ENCODE assay signal across 36 cellular contexts in genomic region chr1:81409875-81410274, GRCh38.
"Had no signal": no experiment of that assay in that cellular context is flagged by ENCODE, and none has a peak within 500 bp of the region (broad histone marks: within the 10 kb centered on the region; RNA-seq: fewer than 3 reads in every experiment).

No MANE protein-coding gene starts in this region.

- H3K27ac Mint-ChIP-seq: activated CD4-positive, alpha-beta T cell treated with anti-CD3 and anti-CD28 coated beads for 36 hours; activated CD4-positive, alpha-beta T cell treated with anti-CD3 and anti-CD28 coated beads, Interleukin-2, amount 10 ng/mL, durations not matched to agents 7 days and 5 days; activated CD8-positive, alpha-beta T cell treated with anti-CD3 and anti-CD28 coated beads, Interleukin-2, amount 10 ng/mL, durations not matched to agents 7 days and 5 days; activated naive CD4-positive, alpha-beta T cell treated with anti-CD3 and anti-CD28 coated beads, Interleukin-2, amount 50 U/mL, for 24 hours; activated naive CD8-positive, alpha-beta T cell treated with anti-CD3 and anti-CD28 coated beads, Interleukin-2, amount 10 ng/mL, durations not matched to agents 7 days and 5 days; activated T-cell treated with anti-CD3 and anti-CD28 coated beads, Interleukin-2, amount 50 U/mL, for 24 hours; activated T-helper 2 cell treated with anti-CD3 and anti-CD28 coated beads, Interferon-gamma antibody, Interleukin-2, Interleukin-4, amounts not matched to agents 10 μg/mL and 5 μg/mL and 100 μg/mL, durations not matched to agents 14 hours and 24 hours and 36 hours; T-helper 1 cell treated with Interleukin-12 subunit alpha and Interleukin-12 subunit beta and Interleukin-4 antibody, amounts not matched to agents 30 μg/mL and 1 μg/mL, for 36 hours; T-helper 2 cell treated with Interferon-gamma antibody and Interleukin-4, amounts not matched to agents 5 μg/mL and 100 μg/mL, for 36 hours had no signal

- H3K27me3 Mint-ChIP-seq: activated CD4-positive, alpha-beta T cell treated with anti-CD3 and anti-CD28 coated beads for 36 hours; activated CD4-positive, alpha-beta T cell treated with anti-CD3 and anti-CD28 coated beads, Interleukin-2, amount 10 ng/mL, durations not matched to agents 7 days and 5 days; activated naive CD4-positive, alpha-beta T cell treated with anti-CD3 and anti-CD28 coated beads, Interleukin-2, amount 50 U/mL, for 24 hours; activated naive CD8-positive, alpha-beta T cell treated with anti-CD3 and anti-CD28 coated beads, Interleukin-2, amount 10 ng/mL, durations not matched to agents 7 days and 5 days; activated T-cell treated with anti-CD3 and anti-CD28 coated beads, Interleukin-2, amount 50 U/mL, for 24 hours had no signal

- H3K27ac ChIP-seq: ascending aorta, breast epithelium, Peyer's patch, SJSA1 had no signal

- H3K4me2 ChIP-seq: SK-N-SH had no signal

- H3K4me3 Mint-ChIP-seq: activated CD4-positive, alpha-beta T cell treated with anti-CD3 and anti-CD28 coated beads for 36 hours; activated CD4-positive, alpha-beta T cell treated with anti-CD3 and anti-CD28 coated beads, Interleukin-2, amount 10 ng/mL, durations not matched to agents 7 days and 5 days; activated CD8-positive, alpha-beta T cell treated with anti-CD3 and anti-CD28 coated beads, Interleukin-2, amount 10 ng/mL, durations not matched to agents 7 days and 5 days; activated naive CD4-positive, alpha-beta T cell treated with anti-CD3 and anti-CD28 coated beads, Interleukin-2, amount 50 U/mL, for 24 hours; activated naive CD8-positive, alpha-beta T cell treated with anti-CD3 and anti-CD28 coated beads, Interleukin-2, amount 10 ng/mL, durations not matched to agents 7 days and 5 days; activated T-cell treated with anti-CD3 and anti-CD28 coated beads, Interleukin-2, amount 50 U/mL, for 24 hours; T-helper 1 cell treated with Interleukin-12 subunit alpha and Interleukin-12 subunit beta and Interleukin-4 antibody, amounts not matched to agents 30 μg/mL and 1 μg/mL, for 36 hours; T-helper 2 cell treated with Interferon-gamma antibody and Interleukin-4, amounts not matched to agents 5 μg/mL and 100 μg/mL, for 36 hours had no signal

- ATAC-seq: activated CD4-positive, alpha-beta T cell treated with anti-CD3 and anti-CD28 coated beads for 36 hours; activated CD4-positive, CD25-positive, alpha-beta regulatory T cell treated with anti-CD3 and anti-CD28 coated beads, Interleukin-2, amount 50 U/mL, for 24 hours; activated CD8-positive, alpha-beta T cell treated with anti-CD3 and anti-CD28 coated beads, Interleukin-2, amount 10 ng/mL, durations not matched to agents 7 days and 5 days; PC-3 had no signal

- H3K9me3 Mint-ChIP-seq: activated CD4-positive, alpha-beta T cell treated with anti-CD3 and anti-CD28 coated beads, Interleukin-2, amount 10 ng/mL, durations not matched to agents 7 days and 5 days; activated naive CD4-positive, alpha-beta T cell treated with anti-CD3 and anti-CD28 coated beads, Interleukin-2, amount 50 U/mL, for 24 hours; activated naive CD8-positive, alpha-beta T cell treated with anti-CD3 and anti-CD28 coated beads, Interleukin-2, amount 10 ng/mL, durations not matched to agents 7 days and 5 days; activated T-helper 2 cell treated with anti-CD3 and anti-CD28 coated beads, Interferon-gamma antibody, Interleukin-2, Interleukin-4, amounts not matched to agents 10 μg/mL and 5 μg/mL and 100 μg/mL, durations not matched to agents 14 hours and 24 hours and 36 hours; T-helper 1 cell treated with Interleukin-12 subunit alpha and Interleukin-12 subunit beta and Interleukin-4 antibody, amounts not matched to agents 30 μg/mL and 1 μg/mL, for 36 hours; T-helper 2 cell treated with Interferon-gamma antibody and Interleukin-4, amounts not matched to agents 5 μg/mL and 100 μg/mL, for 36 hours had no signal

- H3K36me3 ChIP-seq: ascending aorta, breast epithelium, MG63, Peyer's patch, SJSA1 had no signal

- H3K9me3 ChIP-seq: ascending aorta, breast epithelium, MG63, Peyer's patch, SJSA1, SK-N-SH had no signal

- H3K4me1 ChIP-seq: breast epithelium, SJSA1 had no signal

- H3K27me3 ChIP-seq: ascending aorta, breast epithelium, MG63, Peyer's patch, SJSA1 had no signal

- H3K36me3 Mint-ChIP-seq: activated naive CD4-positive, alpha-beta T cell treated with anti-CD3 and anti-CD28 coated beads, Interleukin-2, amount 50 U/mL, for 24 hours; activated naive CD8-positive, alpha-beta T cell treated with anti-CD3 and anti-CD28 coated beads, Interleukin-2, amount 10 ng/mL, durations not matched to agents 7 days and 5 days had no signal

- DNase-seq: activated CD4-positive, alpha-beta T cell treated with anti-CD3 and anti-CD28 coated beads for 36 hours; activated CD4-positive, alpha-beta T cell treated with anti-CD3 and anti-CD28 coated beads, Interleukin-2, amount 10 ng/mL, durations not matched to agents 7 days and 5 days; activated CD4-positive, alpha-beta T cell treated with anti-CD3 and anti-CD28 coated beads, Interleukin-2, amount 50 U/mL, for 48 hours; activated CD8-positive, alpha-beta T cell treated with anti-CD3 and anti-CD28 coated beads, Interleukin-2, amount 10 ng/mL, durations not matched to agents 7 days and 5 days; activated gamma-delta T cell; activated naive CD4-positive, alpha-beta T cell treated with Interleukin-2 at 50 U/mL for 16 hours; activated naive CD8-positive, alpha-beta T cell treated with anti-CD3 and anti-CD28 coated beads, Interleukin-2, amount 10 ng/mL, durations not matched to agents 7 days and 5 days; activated T-cell treated with anti-CD3 and anti-CD28 coated beads, Interleukin-2, amount 50 U/mL, for 24 hours; amygdala; Kasumi-1; KBM-7; MG63; NCI-H1048; NCI-H1436; NCI-H1694 treated with DMSO at 0.1 percent for 48 hours; NCI-H2029; NCI-H2107; NCI-H2171; NCI-H510A; NCI-H526; NCI-H748 treated with DMSO at 0.1 percent for 48 hours; NK-92 treated with Interleukin-12 subunit alpha and Interleukin-12 subunit beta, amount 100 ng/mL, for 24 hours; PC-3; Peyer's patch; RPMI8226; SHP77 treated with DMSO at 0.1 percent for 48 hours; SK-N-SH had no signal

- H3K4me1 Mint-ChIP-seq: activated CD4-positive, alpha-beta T cell treated with anti-CD3 and anti-CD28 coated beads for 36 hours; activated CD4-positive, alpha-beta T cell treated with anti-CD3 and anti-CD28 coated beads, Interleukin-2, amount 10 ng/mL, durations not matched to agents 7 days and 5 days; activated naive CD4-positive, alpha-beta T cell treated with anti-CD3 and anti-CD28 coated beads, Interleukin-2, amount 50 U/mL, for 24 hours had no signal

- H3K4me3 ChIP-seq: ascending aorta, breast epithelium, MG63, Peyer's patch, SJSA1 had no signal

- H3K9ac ChIP-seq: SK-N-SH had no signal

- FAIRE-seq: TTC549 had no signal
